In genomic region chr19:36604656-36605100, GRCh38 we compare ENCODE assay signal across 8 cellular contexts. TPM values are rescaled to one million over a fixed set of nuclear protein-coding genes. Genes with fewer than 3 reads are reported as not detected.
A peak's percentile ranks its signal among the peaks of the same experiment; 100 is the strongest.
DNase-seq lines count a peak whose midpoint lies in the region; ATAC-seq and TF ChIP-seq lines count a peak whose summit lies in the region.

No MANE protein-coding gene starts in this region.

- H3K27me3 ChIP-seq in lung (ENCODE audit: control insufficient read depth, insufficient read depth) = no peaks in the 10 kb centered on the region

- peak overlapping the region; percentile 72 to 88 for H3K27ac ChIP-seq in lung (ENCODE audit: low read depth in 1 of 2, low read length in 1 of 2)

- H3K9me3 ChIP-seq in lung (ENCODE audit: control insufficient read depth in 2 of 2, insufficient read depth in 1 of 2, low read length in 1 of 2) = peaks cover 0 to 20% of the 10 kb centered on the region in 2 donors

- ATAC-seq in GM21723 (IDR thresholded peaks at IDR 0.05; ENCODE audit: unreplicated experiment) = peak; percentile 93
- peak; percentile 65 for ATAC-seq in lung (ENCODE audit: insufficient read depth, low FRiP score)
- no peak for ATAC-seq in HG03196 (IDR thresholded peaks at IDR 0.05; ENCODE audit: unreplicated experiment)

- 1 to 2% methylated on average over 20 to 21 of the region's 21 CpGs for WGBS in lung, 2 donors

- DNase-seq in D341Med (ENCODE audit: low spot score) = peak; percentile 89
- DNase-seq in NB4 (ENCODE audit: low read depth) = peak; percentile 78
- DNase-seq in activated CD4-positive, alpha-beta T cell treated with anti-CD3 and anti-CD28 coated beads, Interleukin-2, amount 10 ng/mL, durations not matched to agents 7 days and 5 days = peak; percentile 88
- DNase-seq in dermis blood vessel endothelial cell = peak; percentile 65
- peak; percentile 38 for DNase-seq in lung (ENCODE audit: low spot score)
- DNase-seq in stimulated activated CD4-positive, alpha-beta T cell treated with anti-CD3 and anti-CD28 coated beads, TNF-alpha, amount 100 ng/mL, for 48 hours (ENCODE audit: low read depth in 3 of 3) = peak; percentile 66 to 85 (median 83)

- H3K36me3 Mint-ChIP-seq in activated CD4-positive, alpha-beta T cell treated with anti-CD3 and anti-CD28 coated beads, Interleukin-2, amount 10 ng/mL, durations not matched to agents 7 days and 5 days (ENCODE audit: low read depth) = peaks cover 43% of the 10 kb centered on the region

- H3K4me1 Mint-ChIP-seq in activated CD4-positive, alpha-beta T cell treated with anti-CD3 and anti-CD28 coated beads, Interleukin-2, amount 10 ng/mL, durations not matched to agents 7 days and 5 days = peaks cover 24% of the 10 kb centered on the region

- peak overlapping the region; percentile 94 for H3K27ac Mint-ChIP-seq in activated CD4-positive, alpha-beta T cell treated with anti-CD3 and anti-CD28 coated beads, Interleukin-2, amount 10 ng/mL, durations not matched to agents 7 days and 5 days

- H3K36me3 ChIP-seq in lung (ENCODE audit: control insufficient read depth in 2 of 2, insufficient read depth in 2 of 2, low read length in 2 of 2) = peaks cover 0 to 6% of the 10 kb centered on the region in 2 donors

- H3K4me3 ChIP-seq in NB4 (ENCODE audit: low read depth, low read length) = peak overlapping the region; percentile 82
- peak overlapping the region; percentile 59 for H3K4me3 ChIP-seq in lung

- H3K4me3 Mint-ChIP-seq in activated CD4-positive, alpha-beta T cell treated with anti-CD3 and anti-CD28 coated beads, Interleukin-2, amount 10 ng/mL, durations not matched to agents 7 days and 5 days = peak overlapping the region; percentile 79

- POLR2A ChIA-PET in activated CD4-positive, alpha-beta T cell treated with anti-CD3 and anti-CD28 coated beads, Interleukin-2, amount 10 ng/mL, durations not matched to agents 7 days and 5 days (lab: Charles Lee) = interaction anchor here (0.5 to 1.4 kb wide), 4 partner anchors 32 to 246 kb away, joined by 3 to 7 read pairs (median 4); partner anchors contain the start of genes ZNF345, ZNF529 and ZNF850

- CTCF ChIA-PET in activated CD4-positive, alpha-beta T cell treated with anti-CD3 and anti-CD28 coated beads, Interleukin-2, amount 10 ng/mL, durations not matched to agents 7 days and 5 days (lab: Charles Lee) = interaction anchor here (0.8 to 2.0 kb wide), 6 partner anchors 14 to 225 kb away, joined by 3 to 5 read pairs (median 4); partner anchors contain the start of gene ZNF529

- peaks cover 3 to 6% of the 10 kb centered on the region in 2 donors for H3K4me1 ChIP-seq in lung (ENCODE audit: control insufficient read depth in 2 of 2, insufficient read depth in 2 of 2, low read length in 2 of 2)

- TF ChIP-seq CTCF in NB4 (IDR thresholded peaks at IDR 0.05; ENCODE audit: low read depth, low read length) (no peak), lung (IDR thresholded peaks at IDR 0.05; ENCODE audit: control extremely low read depth, extremely low read depth) (no peak)

- TF ChIP-seq POLR2A in NB4 (IDR thresholded peaks at IDR 0.05; ENCODE audit: extremely low read depth, insufficient read length) = no peak

- no peaks in the 10 kb centered on the region for H3K27me3 Mint-ChIP-seq in activated CD4-positive, alpha-beta T cell treated with anti-CD3 and anti-CD28 coated beads, Interleukin-2, amount 10 ng/mL, durations not matched to agents 7 days and 5 days

- H3K9me3 Mint-ChIP-seq in activated CD4-positive, alpha-beta T cell treated with anti-CD3 and anti-CD28 coated beads, Interleukin-2, amount 10 ng/mL, durations not matched to agents 7 days and 5 days = peaks cover 27% of the 10 kb centered on the region

RNA-seq across cellular contexts. Expression of gene ZNF382, which starts 0.4 kb away (rescaled TPM):
- 10 to 100 TPM; 13.4 to 13.8 TPM for total RNA-seq in activated CD4-positive, alpha-beta T cell treated with anti-CD3 and anti-CD28 coated beads, Interleukin-2, amount 10 ng/mL, durations not matched to agents 7 days and 5 days
- 5.9 and 7.5 TPM in 2 replicates for total RNA-seq in dermis blood vessel endothelial cell
- 10 to 100 TPM in 1 of 2 donors, 1 to 10 TPM in 1; 6.7 to 16.9 TPM for total RNA-seq in lung
- polyA plus RNA-seq in lung = 1 to 10 TPM in 1 of 2 donors, under 1 TPM in 1; 0.93 to 1.2 TPM

RNA-seq across cellular contexts. Expression of gene ZNF529, which starts 31.6 kb away (rescaled TPM):
- 10 to 100 TPM; 14.0 to 14.7 TPM for total RNA-seq in activated CD4-positive, alpha-beta T cell treated with anti-CD3 and anti-CD28 coated beads, Interleukin-2, amount 10 ng/mL, durations not matched to agents 7 days and 5 days
- 7.0 and 10.4 TPM in 2 replicates for total RNA-seq in dermis blood vessel endothelial cell
- total RNA-seq in lung = 10 to 100 TPM in 1 of 2 donors, 1 to 10 TPM in 1; 7.1 to 26.4 TPM
- polyA plus RNA-seq in lung = 1 to 10 TPM; 2.5 to 6.1 TPM

Comparison
In these comparisons a context has a peak if more than half of its experiments do, and no peak if none do; other contexts are left out.
1. DNase-seq: peak in every context shown above with its lines; median percentile 89 in D341Med; 88 in activated CD4-positive, alpha-beta T cell treated with anti-CD3 and anti-CD28 coated beads, Interleukin-2, amount 10 ng/mL, durations not matched to agents 7 days and 5 days; 83 in stimulated activated CD4-positive, alpha-beta T cell treated with anti-CD3 and anti-CD28 coated beads, TNF-alpha, amount 100 ng/mL, for 48 hours; 78 in NB4; 65 in dermis blood vessel endothelial cell; 38 in lung.